28 cellular contexts compared by ENCODE assay signal in the genomic region with DNA sequence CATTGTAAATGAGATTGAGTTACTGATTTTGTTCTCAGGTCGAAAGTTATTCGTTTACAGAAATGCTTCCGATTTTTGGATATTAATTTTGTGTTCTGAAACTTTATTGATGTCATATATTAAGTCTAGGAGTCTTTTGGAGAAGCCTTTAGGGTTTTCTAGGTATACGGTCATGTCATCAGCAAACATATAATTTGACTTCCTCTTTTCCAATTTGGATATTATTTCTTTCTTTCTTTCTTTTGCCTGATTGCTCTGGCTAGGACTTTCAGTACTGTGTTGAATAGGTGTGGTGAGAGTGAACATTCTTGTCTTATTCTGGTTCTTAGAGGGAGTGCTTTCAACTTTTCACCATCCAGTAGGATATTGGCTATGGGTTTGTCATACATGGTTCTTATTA.
"Had no signal": no experiment of that assay in that cellular context is flagged by ENCODE, and none has a peak within 500 bp of the region (broad histone marks: within the 10 kb centered on the region; RNA-seq: fewer than 3 reads in every experiment).

No MANE protein-coding gene starts in this region.

- H3K9me3 ChIP-seq: colonic mucosa, esophagus muscularis mucosa, esophagus squamous epithelium, gastrocnemius medialis, gastroesophageal sphincter had no signal

- H3K4me3 ChIP-seq: colonic mucosa, coronary artery, dorsolateral prefrontal cortex, esophagus muscularis mucosa, esophagus squamous epithelium, gastrocnemius medialis, gastroesophageal sphincter, heart left ventricle, heart right ventricle had no signal

- H3K36me3 ChIP-seq: colonic mucosa, esophagus muscularis mucosa, esophagus squamous epithelium, gastrocnemius medialis, gastroesophageal sphincter, heart left ventricle, heart right ventricle had no signal

- H3K4me1 ChIP-seq: colonic mucosa had no signal

- H3K27ac ChIP-seq: colonic mucosa, coronary artery, dorsolateral prefrontal cortex, epithelial cell of prostate, esophagus muscularis mucosa, esophagus squamous epithelium, foreskin keratinocyte, gastroesophageal sphincter, heart left ventricle, heart right ventricle had no signal

- ATAC-seq: effector memory CD8-positive, alpha-beta T cell; esophagus mucosa; foreskin keratinocyte; gastrocnemius medialis; gastroesophageal sphincter; heart left ventricle; heart right ventricle had no signal

- H3K27ac Mint-ChIP-seq: dendritic cell treated with granulocyte-macrophage colony-stimulating factor and Interleukin-4, amounts not matched to agents 40 ng/mL and 50 ng/mL, for 4 days; effector memory CD8-positive, alpha-beta T cell; endodermal cell had no signal

- FAIRE-seq: endometrium, endothelial cell of umbilical vein, frontal cortex had no signal

- H3K9me3 Mint-ChIP-seq: dendritic cell treated with granulocyte-macrophage colony-stimulating factor and Interleukin-4, amounts not matched to agents 40 ng/mL and 50 ng/mL, for 4 days; effector memory CD8-positive, alpha-beta T cell had no signal

- H3K4me3 Mint-ChIP-seq: dendritic cell treated with granulocyte-macrophage colony-stimulating factor and Interleukin-4, amounts not matched to agents 40 ng/mL and 50 ng/mL, for 4 days; effector memory CD8-positive, alpha-beta T cell; endodermal cell had no signal

- DNase-seq: colonic mucosa; cortex of kidney; dermis blood vessel endothelial cell; dorsolateral prefrontal cortex; effector CD4-positive, alpha-beta T cell; effector CD8-positive, alpha-beta T cell; effector memory CD4-positive, alpha-beta T cell; effector memory CD8-positive, alpha-beta T cell; endodermal cell; erythroblast; esophagus squamous epithelium; foreskin fibroblast; foreskin keratinocyte; foreskin melanocyte; gastrocnemius medialis; glutamatergic neuron; head of caudate nucleus; heart left ventricle; heart right ventricle had no signal

- H3K27me3 ChIP-seq: colonic mucosa, esophagus muscularis mucosa, esophagus squamous epithelium, foreskin keratinocyte, gastrocnemius medialis, gastroesophageal sphincter, heart left ventricle, heart right ventricle had no signal
